Comparison of ENCODE assay signal across 22 cellular contexts in genomic region chr20:25570148-25570530, GRCh38.
"Had no signal": no experiment of that assay in that cellular context is flagged by ENCODE, and none has a peak within 500 bp of the region (broad histone marks: within the 10 kb centered on the region; RNA-seq: fewer than 3 reads in every experiment).

No MANE protein-coding gene starts in this region.

- FAIRE-seq: HTR-8/SVneo had no signal

- H3K27ac ChIP-seq: HL-60, RWPE1 had no signal

- DNase-seq: Kasumi-1, KG1, MM.1S, MV-4-11, NCI-H1048, NCI-H1105, NCI-H1417, NCI-H1436 treated with DMSO at 0.1 percent for 48 hours, NCI-H1694, NCI-H187 treated with DMSO at 0.1 percent for 48 hours, NCI-H2029 treated with DMSO at 0.1 percent for 48 hours, NCI-H2171 treated with DMSO at 0.1 percent for 48 hours, NCI-H345, NCI-H446 treated with DMSO at 0.1 percent for 48 hours, NCI-H510A treated with DMSO at 0.1 percent for 48 hours, NCI-H526 treated with DMSO at 0.1 percent for 48 hours, NCI-H774, SHP77 had no signal

- ATAC-seq: SK-N-SH treated with all-trans-retinoic acid at 6 μM for 48 hours had no signal
